8 cellular contexts compared by ENCODE assay signal in genomic region chr12:57127710-57128518, GRCh38. TPM values are rescaled to one million over a fixed set of nuclear protein-coding genes. Genes with fewer than 3 reads are reported as not detected.
DNase-seq lines count a peak whose midpoint lies in the region; ATAC-seq and TF ChIP-seq lines count a peak whose summit lies in the region.

Gene LRP1, plus strand, starts transcription at chr12:57128483. Its CDS starts 482 bp downstream, at chr12:57128965.

- no peak for TF ChIP-seq CTCF in C4-2B (conservative IDR thresholded peaks at IDR 0.05)

- peak within 1 kb of the TSS; percentile 74 for H3K27ac ChIP-seq in C4-2B

- no peak for TF ChIP-seq POLR2A in erythroblast (IDR thresholded peaks at IDR 0.05; ENCODE audit: low read length)

- peak; percentile 36 for DNase-seq in NOMO-1 treated with DMSO at 0.1 percent for 48 hours (lab: John Stamatoyannopoulos, UW; ENCODE audit: unreplicated experiment)
- peak; percentile 79 for DNase-seq in activated T-cell treated with anti-CD3 and anti-CD28 coated beads, Interleukin-2, amount 50 U/mL, for 4 hours
- peak; percentile 65 to 68 for DNase-seq in erythroblast (lab: John Stamatoyannopoulos, UW)
- DNase-seq in stimulated activated CD8-positive, alpha-beta memory T cell treated with anti-CD3 and anti-CD28 coated beads, Interleukin-15, amount 100 ng/mL, for 48 hours (ENCODE audit: low read depth in 2 of 2) = peak; percentile 49 to 51

- H3K9me3 Mint-ChIP-seq in activated T-cell treated with anti-CD3 and anti-CD28 coated beads, Interleukin-2, amount 50 U/mL, for 4 hours = no peaks in the 10 kb centered on the region

- peak within 1 kb of the TSS; percentile 62 for H3K4me3 ChIP-seq in mononuclear cell (ENCODE audit: low read length)

- peak within 1 kb of the TSS; percentile 85 for H3K4me3 Mint-ChIP-seq in activated T-cell treated with anti-CD3 and anti-CD28 coated beads, Interleukin-2, amount 50 U/mL, for 4 hours

- ATAC-seq in HG02852 (IDR thresholded peaks at IDR 0.05; ENCODE audit: unreplicated experiment) (peak; percentile 42), HG02973 (IDR thresholded peaks at IDR 0.05; ENCODE audit: unreplicated experiment) (no peak)
- ATAC-seq in activated T-cell treated with anti-CD3 and anti-CD28 coated beads, Interleukin-2, amount 50 U/mL, for 4 hours = peak; percentile 69 to 70

- H3K4me1 Mint-ChIP-seq in activated T-cell treated with anti-CD3 and anti-CD28 coated beads, Interleukin-2, amount 50 U/mL, for 4 hours (ENCODE audit: low read depth) = peaks cover 12% of the 10 kb centered on the region

- no peaks in the 10 kb centered on the region for H3K9me3 ChIP-seq in mononuclear cell (ENCODE audit: low read depth, low read length)

- peaks cover 4% of the 10 kb centered on the region for H3K27me3 Mint-ChIP-seq in activated T-cell treated with anti-CD3 and anti-CD28 coated beads, Interleukin-2, amount 50 U/mL, for 4 hours (ENCODE audit: low read depth)

- H3K27me3 ChIP-seq in mononuclear cell (ENCODE audit: insufficient read depth, low read length) = peaks cover 14% of the 10 kb centered on the region

- peaks cover 38% of the 10 kb centered on the region for H3K4me1 ChIP-seq in mononuclear cell (ENCODE audit: insufficient read depth, low read length)

- no peaks in the 10 kb centered on the region for H3K36me3 Mint-ChIP-seq in activated T-cell treated with anti-CD3 and anti-CD28 coated beads, Interleukin-2, amount 50 U/mL, for 4 hours (ENCODE audit: insufficient read depth)

RNA-seq across cellular contexts. Expression of gene LRP1, which starts in this region (rescaled TPM):
- total RNA-seq in activated T-cell treated with anti-CD3 and anti-CD28 coated beads, Interleukin-2, amount 50 U/mL, for 4 hours = 1 to 10 TPM in 2 of 3 donors, under 1 TPM in 1; 0.98 to 1.1 (median 1.0) TPM
- 56.0 TPM for total RNA-seq in mononuclear cell

Comparison
In these comparisons a context has a peak if more than half of its experiments do, and no peak if none do; other contexts are left out.
1. RNA of gene LRP1 (total RNA-seq): 56.0 TPM in mononuclear cell (single experiment); 0.98 to 1.1 TPM in activated T-cell treated with anti-CD3 and anti-CD28 coated beads, Interleukin-2, amount 50 U/mL, for 4 hours; every median in the first group is over 10 times any median in the second.
2. Peak in every context shown above with its lines, with median percentiles within 50 percentile points of each other: DNase-seq.